In the genomic region with DNA sequence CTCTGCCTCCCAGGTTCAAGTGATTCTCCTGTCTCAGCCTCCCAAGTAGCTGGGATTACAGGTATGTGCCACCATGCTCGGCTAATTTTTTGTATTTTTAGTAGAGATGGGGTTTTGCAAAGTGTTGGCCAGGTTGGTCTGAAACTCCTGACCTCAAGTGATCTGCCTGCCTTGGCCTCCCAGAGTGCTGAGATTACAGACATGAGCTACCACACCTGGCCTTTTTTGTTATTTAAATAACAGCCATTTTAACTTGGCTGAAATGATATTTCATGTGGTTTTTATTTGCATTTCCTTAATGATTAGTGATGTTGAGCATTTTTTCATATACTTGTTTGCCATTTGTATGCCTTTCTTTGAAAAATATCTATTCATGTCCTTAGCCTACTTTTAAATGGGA, we compare ENCODE assay signal across 7 cellular contexts. TPM values are rescaled to one million over a fixed set of nuclear protein-coding genes. Genes with fewer than 3 reads are reported as not detected.
DNase-seq lines count a peak whose midpoint lies in the region; ATAC-seq, FAIRE-seq and TF ChIP-seq lines count a peak whose summit lies in the region.
"Not testable (repeated sequence)": the region's sequence is repeated elsewhere in the genome, so short reads cannot be mapped to it uniquely, and the experiment has no call there.

No MANE protein-coding gene starts in this region.

- intact Hi-C loops in CD4-positive, alpha-beta T cell (cut with DNase I, micrococcal nuclease): loop anchor here (5.0 kb wide), 1 partner anchor 35 kb away; the partner anchor contains the start of gene NCK1 (in 2 of the 2)
- intact Hi-C loops in OCI-LY7 (cut with micrococcal nuclease; ENCODE audit: unreplicated experiment): not testable (repeated sequence)

- CTCF ChIA-PET in CD4-positive, alpha-beta T cell (lab: Charles Lee): interaction anchor here (0.6 kb wide), 1 partner anchor 117 kb away, joined by 4 read pairs; no protein-coding TSS in a partner anchor
- CTCF ChIA-PET in OCI-LY7 (lab: Charles Lee; ENCODE audit: unreplicated experiment): interaction anchor here (0.6 kb wide), 1 partner anchor 145 kb away, joined by 3 read pairs; the partner anchor contains the start of gene STAG1

- not testable (repeated sequence) for H3K9me3 Mint-ChIP-seq in CD4-positive, alpha-beta T cell; immature natural killer cell
- peaks cover 12% of the 10 kb centered on the region for H3K9me3 Mint-ChIP-seq in activated T-cell treated with anti-CD3 and anti-CD28 coated beads, Interleukin-2, amount 50 U/mL, for 24 hours

- FAIRE-seq in GM18507 (lab: Jason Lieb, UNC): peak; percentile 57

- POLR2A ChIA-PET in CD4-positive, alpha-beta T cell (lab: Charles Lee): interaction anchor here (1.2 to 2.3 kb wide), 2 partner anchors 13 to 35 kb away, joined by 4 to 15 read pairs; partner anchors contain the start of gene NCK1
- POLR2A ChIA-PET in OCI-LY7 (lab: Charles Lee): interaction anchor here (0.6 to 4.5 kb wide), 8 partner anchors 9 to 177 kb away, joined by 3 to 23 read pairs (median 4); partner anchors contain the start of gene NCK1

- H3K27me3 Mint-ChIP-seq in CD4-positive, alpha-beta T cell; activated T-cell treated with anti-CD3 and anti-CD28 coated beads, Interleukin-2, amount 50 U/mL, for 24 hours; immature natural killer cell (ENCODE audit: low read depth in 3 of 3): not testable (repeated sequence)

- H3K9ac ChIP-seq in Karpas-422 (ENCODE audit: low read length): not testable (repeated sequence)

- not testable (repeated sequence) for H3K4me3 ChIP-seq in Karpas-422 (ENCODE audit: low read length); OCI-LY7 (ENCODE audit: low read depth, low read length, poor library complexity, severe bottlenecking)

- not testable (repeated sequence) for ATAC-seq in CD4-positive, alpha-beta T cell (ENCODE audit: poor library complexity)
- peak; percentile 63 for ATAC-seq in HG03354 (IDR thresholded peaks at IDR 0.05; ENCODE audit: poor library complexity, severe bottlenecking, unreplicated experiment)

- H4K20me1 ChIP-seq in Karpas-422 (ENCODE audit: insufficient read depth, low read depth, low read length); OCI-LY7 (ENCODE audit: insufficient read depth, low read length): not testable (repeated sequence)

- H3K27ac ChIP-seq in CD4-positive, alpha-beta T cell (ENCODE audit: low read depth, low read length): not testable (repeated sequence)
- H3K27ac ChIP-seq in Karpas-422 (ENCODE audit: low read length) (peak overlapping the region; percentile 82), OCI-LY7 (ENCODE audit: low read depth, low read length, poor library complexity, severe bottlenecking) (peak overlapping the region; percentile 57)

- not testable (repeated sequence) for H3K9me2 ChIP-seq in Karpas-422 (replicated peaks; ENCODE audit: insufficient read depth, low read length); OCI-LY7 (ENCODE audit: insufficient read depth, low read length)

- peaks cover 78% of the 10 kb centered on the region for H3K4me1 Mint-ChIP-seq in CD4-positive, alpha-beta T cell (ENCODE audit: low read depth)
- peaks cover 76% of the 10 kb centered on the region for H3K4me1 Mint-ChIP-seq in activated T-cell treated with anti-CD3 and anti-CD28 coated beads, Interleukin-2, amount 50 U/mL, for 24 hours (ENCODE audit: low read depth)
- peaks cover 82 to 85% of the 10 kb centered on the region in 2 donors for H3K4me1 Mint-ChIP-seq in immature natural killer cell

- not testable (repeated sequence) for TF ChIP-seq CTCF in CD4-positive, alpha-beta T cell (IDR thresholded peaks at IDR 0.05); OCI-LY7 (conservative IDR thresholded peaks at IDR 0.05; ENCODE audit: low read length)

- not testable (repeated sequence) for H3K4me3 Mint-ChIP-seq in CD4-positive, alpha-beta T cell; activated T-cell treated with anti-CD3 and anti-CD28 coated beads, Interleukin-2, amount 50 U/mL, for 24 hours; immature natural killer cell

- H3K27ac Mint-ChIP-seq in CD4-positive, alpha-beta T cell: peak overlapping the region; percentile 37
- peak overlapping the region; percentile 33 for H3K27ac Mint-ChIP-seq in activated T-cell treated with anti-CD3 and anti-CD28 coated beads, Interleukin-2, amount 50 U/mL, for 24 hours
- H3K27ac Mint-ChIP-seq in immature natural killer cell: peak overlapping the region in 4 of 6 donors; percentile 5 to 37 (median 28)

- not testable (repeated sequence) for DNase-seq in CD4-positive, alpha-beta T cell; GM18507 (ENCODE audit: extremely low spot score, insufficient read length, low read depth); OCI-LY7 (ENCODE audit: low spot score); activated T-cell treated with anti-CD3 and anti-CD28 coated beads, Interleukin-2, amount 50 U/mL, for 24 hours; immature natural killer cell
- DNase-seq in Karpas-422: peak; percentile 64

- H3K4me2 ChIP-seq in Karpas-422 (ENCODE audit: low read depth, low read length, poor library complexity, severe bottlenecking) (peak overlapping the region; percentile 49), OCI-LY7 (ENCODE audit: low read length) (peak overlapping the region; percentile 31)

- H3K4me1 ChIP-seq in Karpas-422 (ENCODE audit: low read length): peaks cover 87% of the 10 kb centered on the region
- H3K4me1 ChIP-seq in OCI-LY7 (ENCODE audit: insufficient read depth, low read length, poor library complexity, severe bottlenecking): peaks cover 82% of the 10 kb centered on the region

- H3K36me3 Mint-ChIP-seq in CD4-positive, alpha-beta T cell (ENCODE audit: low read depth): peaks cover 54% of the 10 kb centered on the region
- H3K36me3 Mint-ChIP-seq in activated T-cell treated with anti-CD3 and anti-CD28 coated beads, Interleukin-2, amount 50 U/mL, for 24 hours (ENCODE audit: low read depth): peaks cover 54% of the 10 kb centered on the region
- H3K36me3 Mint-ChIP-seq in immature natural killer cell: not testable (repeated sequence)

- H2AFZ ChIP-seq in Karpas-422 (ENCODE audit: low read length); OCI-LY7 (ENCODE audit: low read length): not testable (repeated sequence)

- not testable (repeated sequence) for H3K27me3 ChIP-seq in CD4-positive, alpha-beta T cell (ENCODE audit: control insufficient read depth, insufficient read depth, low read length); Karpas-422 (ENCODE audit: low read length)

- H3K79me2 ChIP-seq in Karpas-422 (ENCODE audit: low read length) (peaks cover 100% of the 10 kb centered on the region), OCI-LY7 (ENCODE audit: insufficient read depth, low read depth, low read length) (peaks cover 100% of the 10 kb centered on the region)

- H3K9me3 ChIP-seq in CD4-positive, alpha-beta T cell (ENCODE audit: control insufficient read depth, low read length); Karpas-422 (ENCODE audit: low read length): not testable (repeated sequence)
- peaks cover 43% of the 10 kb centered on the region for H3K9me3 ChIP-seq in OCI-LY7 (ENCODE audit: low read length)

- not testable (repeated sequence) for BruUV-seq in OCI-LY7 (replicated peaks; lab: Mats Ljungman, UMichigan)

- H3K36me3 ChIP-seq in Karpas-422 (ENCODE audit: insufficient read depth, low read length): peaks cover 33% of the 10 kb centered on the region
- peaks cover 63% of the 10 kb centered on the region for H3K36me3 ChIP-seq in OCI-LY7 (ENCODE audit: insufficient read depth, low read length)

RNA-seq across cellular contexts. Expression of gene NCK1, which starts 35.2 kb away (rescaled TPM):
- 10 to 100 TPM; 52.9 to 55.0 TPM for total RNA-seq in CD4-positive, alpha-beta T cell
- 42.3 and 77.7 TPM in 2 replicates for total RNA-seq in Karpas-422 (2014; rRNA removed; shearing (Covaris generic); ENCODE audit: low replicate concordance)
- total RNA-seq in OCI-LY7 (2014; rRNA removed; shearing (Covaris generic)): 24.9 and 35.2 TPM in 2 replicates
- total RNA-seq in OCI-LY7 (2022): 38.1 and 46.2 TPM in 2 replicates
- 10 to 100 TPM; 46.2 to 68.9 (median 46.3) TPM for polyA plus RNA-seq in immature natural killer cell
